ENCODE assay signal across 7 cellular contexts in genomic region chr20:56400001-56400640, GRCh38. TPM values are rescaled to one million over a fixed set of nuclear protein-coding genes. Genes with fewer than 3 reads are reported as not detected.
A peak's percentile ranks its signal among the peaks of the same experiment; 100 is the strongest.
DNase-seq lines count a peak whose midpoint lies in the region; TF ChIP-seq lines count a peak whose summit lies in the region.

No MANE protein-coding gene starts in this region.

- no peak overlapping the region for H3K4me3 ChIP-seq in tibial artery

- peaks cover 0 to 10% (median 0%) of the 10 kb centered on the region in 4 donors for H3K4me1 ChIP-seq in tibial artery

- CTCF ChIA-PET in GM10248 (lab: Yijun Ruan, JAX) = interaction anchor here (0.6 to 1.4 kb wide), 8 partner anchors 9 to 85 kb away, joined by 3 to 7 read pairs (median 3); partner anchors contain the start of gene CASS4

- H3K27me3 Mint-ChIP-seq in HFFc6 (ENCODE audit: insufficient read depth) = no peaks in the 10 kb centered on the region

- intact Hi-C loops in tibial artery (cut with DNase I; ENCODE audit: low total_unique reads) = no loop called here

- H3K27ac ChIP-seq in tibial artery = no peak overlapping the region

- TF ChIP-seq CTCF in GM10248 (IDR thresholded peaks at IDR 0.05; ENCODE audit: control extremely low read depth, extremely low read depth, low read depth, missing control alignments) (peak; percentile 68), HFFc6 (IDR thresholded peaks at IDR 0.05) (peak; percentile 97), tibial artery (IDR thresholded peaks at IDR 0.05) (peak; percentile 43 to 63)

- H3K27ac Mint-ChIP-seq in HFFc6 = peak overlapping the region; percentile 55; the same call in 1 of the 2 replicates

- H3K36me3 ChIP-seq in tibial artery = peaks cover 78 to 92% (median 91%) of the 10 kb centered on the region in 3 donors

- H3K4me1 Mint-ChIP-seq in HFFc6 (ENCODE audit: low read depth) = peaks cover 7% of the 10 kb centered on the region; the same call in 1 of the 2 replicates

- no peak overlapping the region for H3K4me3 Mint-ChIP-seq in HFFc6

- DNase-seq in GM10248 (ENCODE audit: extremely low spot score) = peak; percentile 58
- peak; percentile 66 for DNase-seq in HFFc6
- DNase-seq in NCI-H2196 treated with DMSO at 0.1 percent for 48 hours (lab: John Stamatoyannopoulos, UW; ENCODE audit: unreplicated experiment) = peak; percentile 13
- peak; percentile 35 for DNase-seq in activated CD4-positive, alpha-beta T cell treated with anti-CD3 and anti-CD28 coated beads for 1 hour
- peak; percentile 36 for DNase-seq in effector CD8-positive, alpha-beta T cell (lab: John Stamatoyannopoulos, UW)
- peak; percentile 63 for DNase-seq in mucosa of gallbladder (ENCODE audit: low spot score)
- peak in 1 of 2 donors; percentile 48 for DNase-seq in tibial artery

- H3K36me3 Mint-ChIP-seq in HFFc6 (ENCODE audit: low read depth) = peaks cover 49% of the 10 kb centered on the region

- no peaks in the 10 kb centered on the region for H3K9me3 Mint-ChIP-seq in HFFc6

- POLR2A ChIA-PET in GM10248 (lab: Yijun Ruan, JAX) = no interaction called here

- no peaks in the 10 kb centered on the region for H3K27me3 ChIP-seq in tibial artery

- no peaks in the 10 kb centered on the region for H3K9me3 ChIP-seq in tibial artery

RNA-seq across cellular contexts. Expression of gene CSTF1, which starts 7.7 kb away (rescaled TPM):
- 10 to 100 TPM; 32.1 to 40.5 (median 34.6) TPM for total RNA-seq in HFFc6 (2021; fragmentation: NEBNext Ultra II Directional; extraction: Animal tissue kit (Norgen Biotek cat#: 25700))
- total RNA-seq in mucosa of gallbladder = 24.1 TPM

RNA-seq across cellular contexts. Expression of gene AURKA, which starts 8.1 kb away (rescaled TPM):
- total RNA-seq in HFFc6 (2021; fragmentation: NEBNext Ultra II Directional; extraction: Animal tissue kit (Norgen Biotek cat#: 25700)) = 10 to 100 TPM; 37.2 to 82.0 (median 77.1) TPM
- 4.6 TPM for total RNA-seq in mucosa of gallbladder

RNA-seq across cellular contexts. Expression of gene CASS4, which starts 11.9 kb away (rescaled TPM):
- under 1 TPM; 0.38 to 0.70 (median 0.56) TPM for total RNA-seq in HFFc6 (2021; fragmentation: NEBNext Ultra II Directional; extraction: Animal tissue kit (Norgen Biotek cat#: 25700))
- total RNA-seq in mucosa of gallbladder = 2.0 TPM

RNA-seq across cellular contexts. Expression of gene FAM210B, which starts 41.3 kb away (rescaled TPM):
- 10 to 100 TPM; 34.5 to 58.6 (median 41.0) TPM for total RNA-seq in HFFc6 (2021; fragmentation: NEBNext Ultra II Directional; extraction: Animal tissue kit (Norgen Biotek cat#: 25700))
- total RNA-seq in mucosa of gallbladder = 72.9 TPM
